Comparison of ENCODE assay signal across 11 cellular contexts in genomic region chr1:30856260-30856790, GRCh38. TPM values are rescaled to one million over a fixed set of nuclear protein-coding genes. Genes with fewer than 3 reads are reported as not detected.
A peak's percentile ranks its signal among the peaks of the same experiment; 100 is the strongest.
DNase-seq lines count a peak whose midpoint lies in the region; ATAC-seq and TF ChIP-seq lines count a peak whose summit lies in the region.
"Had no signal": no experiment of that assay in that cellular context is flagged by ENCODE, and none has a peak within 500 bp of the region (broad histone marks: within the 10 kb centered on the region; RNA-seq: fewer than 3 reads in every experiment).

No MANE protein-coding gene starts in this region.

- TF ChIP-seq POLR2A in right lobe of liver (IDR thresholded peaks at IDR 0.05) = no peak

- H3K4me1 Mint-ChIP-seq in stimulated activated memory B cell treated with anti-CD40 and anti-IgM and Interleukin-4, amounts not matched to agents 10 μg/mL and 1 μg/mL and 100 μg/mL, for 72 hours = peaks cover 13% of the 10 kb centered on the region
- peaks cover 31% of the 10 kb centered on the region for H3K4me1 Mint-ChIP-seq in endothelial cell (ENCODE audit: unreplicated experiment)

- H3K27ac ChIP-seq in brain microvascular endothelial cell (no peak overlapping the region), right lobe of liver (no peak overlapping the region)

- H3K9me3 Mint-ChIP-seq in stimulated activated memory B cell treated with anti-CD40 and anti-IgM and Interleukin-4, amounts not matched to agents 10 μg/mL and 1 μg/mL and 100 μg/mL, for 72 hours = no peaks in the 10 kb centered on the region
- no peaks in the 10 kb centered on the region for H3K9me3 Mint-ChIP-seq in endothelial cell (ENCODE audit: unreplicated experiment)
- H3K9me3 Mint-ChIP-seq: central memory CD8-positive, alpha-beta T cell; T-cell had no signal

- intact Hi-C loops in right lobe of liver (cut with DNase I) = no loop called here

- H3K27ac Mint-ChIP-seq in stimulated activated memory B cell treated with anti-CD40 and anti-IgM and Interleukin-4, amounts not matched to agents 10 μg/mL and 1 μg/mL and 100 μg/mL, for 72 hours = no peak overlapping the region
- H3K27ac Mint-ChIP-seq in endothelial cell (ENCODE audit: unreplicated experiment) = no peak overlapping the region
- H3K27ac Mint-ChIP-seq: T-cell had no signal

- H3K4me3 ChIP-seq in brain microvascular endothelial cell (ENCODE audit: low read depth, low read length) (no peak overlapping the region), right lobe of liver (no peak overlapping the region)

- H3K9me3 ChIP-seq in right lobe of liver = no peaks in the 10 kb centered on the region

- no peaks in the 10 kb centered on the region for H3K4me1 ChIP-seq in right lobe of liver

- no peaks in the 10 kb centered on the region for H3K36me3 Mint-ChIP-seq in stimulated activated memory B cell treated with anti-CD40 and anti-IgM and Interleukin-4, amounts not matched to agents 10 μg/mL and 1 μg/mL and 100 μg/mL, for 72 hours
- no peaks in the 10 kb centered on the region for H3K36me3 Mint-ChIP-seq in endothelial cell (ENCODE audit: low read depth, unreplicated experiment)
- H3K36me3 Mint-ChIP-seq: T-cell had no signal

- WGBS in right lobe of liver (ENCODE audit: insufficient coverage, low coverage, low lambda C conversion rate, missing lambda C conversion rate) = 84% methylated on average over 3 of the region's 14 CpGs

- H3K4me3 Mint-ChIP-seq in stimulated activated memory B cell treated with anti-CD40 and anti-IgM and Interleukin-4, amounts not matched to agents 10 μg/mL and 1 μg/mL and 100 μg/mL, for 72 hours = no peak overlapping the region
- no peak overlapping the region for H3K4me3 Mint-ChIP-seq in endothelial cell (ENCODE audit: unreplicated experiment)
- H3K4me3 Mint-ChIP-seq: central memory CD8-positive, alpha-beta T cell; T-cell had no signal

- H3K27me3 ChIP-seq in brain microvascular endothelial cell (replicated peaks) (no peaks in the 10 kb centered on the region), right lobe of liver (no peaks in the 10 kb centered on the region)

- peak; percentile 69 for ATAC-seq in stimulated activated memory B cell treated with anti-CD40 and anti-IgM and Interleukin-4, amounts not matched to agents 10 μg/mL and 1 μg/mL and 100 μg/mL, for 72 hours
- ATAC-seq in right lobe of liver = no peak
- no peak for ATAC-seq in HG03432 (IDR thresholded peaks at IDR 0.05; ENCODE audit: unreplicated experiment)
- ATAC-seq: T-cell had no signal

- TF ChIP-seq CTCF in brain microvascular endothelial cell (IDR thresholded peaks at IDR 0.05; ENCODE audit: low read depth, low read length, missing control alignments) (peak; percentile 12), endothelial cell (IDR thresholded peaks at IDR 0.05; ENCODE audit: unreplicated experiment) (no peak), GM13976 (IDR thresholded peaks at IDR 0.05; ENCODE audit: borderline replicate concordance, control extremely low read depth, extremely low read depth, insufficient read depth, missing control alignments) (no peak), right lobe of liver (IDR thresholded peaks at IDR 0.05) (no peak)

- DNase-seq in NAMALWA (ENCODE audit: low spot score) = peak; percentile 62
- peak; percentile 58 to 81 for DNase-seq in NCI-H446 (lab: John Stamatoyannopoulos, UW)
- peak; percentile 43 for DNase-seq in brain microvascular endothelial cell
- DNase-seq in endothelial cell (ENCODE audit: low spot score) = no peak
- DNase-seq in GM13976 (ENCODE audit: low spot score) = no peak
- no peak for DNase-seq in right lobe of liver
- DNase-seq: stimulated activated CD4-positive, alpha-beta T cell treated with anti-CD3 and anti-CD28 coated beads, Interleukin-2, amount 100 ng/mL, for 48 hours; T-cell had no signal

- peaks cover 45% of the 10 kb centered on the region for H3K27me3 Mint-ChIP-seq in stimulated activated memory B cell treated with anti-CD40 and anti-IgM and Interleukin-4, amounts not matched to agents 10 μg/mL and 1 μg/mL and 100 μg/mL, for 72 hours
- H3K27me3 Mint-ChIP-seq in endothelial cell (ENCODE audit: unreplicated experiment) = peaks cover 9% of the 10 kb centered on the region

- in situ Hi-C loops in brain microvascular endothelial cell (cut with HindIII; ENCODE audit: low pct_ligation_motif_present, low sequenced_read_pairs) = no loop called here
- in situ Hi-C loops in GM13976 (cut with MboI; ENCODE audit: low sequenced_read_pairs, unreplicated experiment) = no loop called here

- no peaks in the 10 kb centered on the region for H3K36me3 ChIP-seq in brain microvascular endothelial cell (replicated peaks)
- H3K36me3 ChIP-seq in right lobe of liver = no peaks in the 10 kb centered on the region

RNA-seq across cellular contexts. Expression of gene SDC3, which starts 52.2 kb away (rescaled TPM):
- total RNA-seq in endothelial cell (ENCODE audit: unreplicated experiment) (51.3 TPM), right lobe of liver (10 to 100 TPM; 13.8 to 45.7 (median 16.2) TPM)

Comparison
In these comparisons a context has a peak if more than half of its experiments do, and no peak if none do; other contexts are left out.
1. DNase-seq: peak in NAMALWA (single experiment), NCI-H446 (2 of 2) and brain microvascular endothelial cell (single experiment); none in endothelial cell (single experiment), GM13976 (single experiment) and right lobe of liver (0 of 3).